Comparison of ENCODE assay signal across 25 cellular contexts in genomic region chr12:38890102-38890501, GRCh38. TPM values are rescaled to one million over a fixed set of nuclear protein-coding genes. Genes with fewer than 3 reads are reported as not detected.
DNase-seq lines count a peak whose midpoint lies in the region; ATAC-seq, FAIRE-seq and TF ChIP-seq lines count a peak whose summit lies in the region.
"Had no signal": no experiment of that assay in that cellular context is flagged by ENCODE, and none has a peak within 500 bp of the region (broad histone marks: within the 10 kb centered on the region; RNA-seq: fewer than 3 reads in every experiment).

No MANE protein-coding gene starts in this region.

- H3K9me3 ChIP-seq in K562 (replicated peaks; ENCODE audit: control insufficient read depth, insufficient read depth, low read depth, low read length), result no peaks in the 10 kb centered on the region
- H3K9me3 ChIP-seq in stomach, result no peaks in the 10 kb centered on the region

- no peak overlapping the region for H3K4me3 ChIP-seq in K562
- no peak overlapping the region for H3K4me3 ChIP-seq in stomach
- H3K4me3 ChIP-seq: lung had no signal

- TF ChIP-seq EP300 in K562 (IDR thresholded peaks at IDR 0.05; ENCODE audit: low read length) (no peak), stomach (IDR thresholded peaks at IDR 0.05) (no peak)

- no peaks in the 10 kb centered on the region for H3K36me3 ChIP-seq in K562 (ENCODE audit: control insufficient read depth, insufficient read depth, low read length)
- no peaks in the 10 kb centered on the region for H3K36me3 ChIP-seq in stomach

- in situ Hi-C loops in K562 (cut with MboI), result loop anchor here (10.0 kb wide), 1 partner anchor 675 kb away; no protein-coding TSS in a partner anchor

- H2AFZ ChIP-seq in K562 (ENCODE audit: low read depth, low read length), result no peak overlapping the region

- intact Hi-C loops in K562 (cut with micrococcal nuclease) (no loop called here), left colon (cut with DNase I, micrococcal nuclease) (no loop called here), stomach (cut with DNase I; ENCODE audit: low total_unique reads) (no loop called here)

- no peak overlapping the region for H3K4me2 ChIP-seq in K562 (ENCODE audit: insufficient read depth, low read length)

- H3K9ac ChIP-seq in K562 (ENCODE audit: insufficient read depth in 1 of 2, low read depth in 2 of 2, low read length in 2 of 2), result no peak overlapping the region

- no peak for TF ChIP-seq RAD21 in K562 (CRISPR knock-in tag; conservative IDR thresholded peaks at IDR 0.05 in 1 of 2, IDR thresholded peaks at IDR 0.05 in 1 of 2)

- H3K4me1 ChIP-seq in K562 (replicated peaks in 1 of 2; ENCODE audit: control insufficient read depth in 2 of 2, insufficient read depth in 2 of 2, low read length in 2 of 2) (peaks cover 0 to 2% of the 10 kb centered on the region in 2 experiments; a peak in 2 of 5 replicates), stomach (peaks cover 0 to 44% (median 12%) of the 10 kb centered on the region in 4 donors)

- no peaks in the 10 kb centered on the region for H3K79me2 ChIP-seq in K562 (ENCODE audit: control insufficient read depth, insufficient read depth, low read length)

- FAIRE-seq in K562 (lab: Jason Lieb, UNC), result no peak
- FAIRE-seq in H54 (lab: Jason Lieb, UNC), result no peak
- FAIRE-seq: GM18507, islet of Langerhans, TTC549 had no signal

- CTCF ChIA-PET in HEK293T (lab: Yijun Ruan, JAX) (interaction anchor here (1.2 kb wide), 1 partner anchor 16 kb away, joined by 3 read pairs; no protein-coding TSS in a partner anchor), K562 (lab: Yijun Ruan, JAX; ENCODE audit: low intra/inter-chr PET ratio) (no interaction called here)

- H3K27me3 ChIP-seq in K562 (ENCODE audit: control insufficient read depth in 2 of 2, insufficient read depth in 2 of 2, low read length in 2 of 2) (no peaks in the 10 kb centered on the region), stomach (no peaks in the 10 kb centered on the region)

- ATAC-seq in K562, result no peak
- ATAC-seq in left colon, result peak; percentile 39

- DNase-seq in HEK293T (ENCODE audit: extremely low spot score) (peak; percentile 37), NOMO-1 treated with DMSO at 0.1 percent for 48 hours (lab: John Stamatoyannopoulos, UW; ENCODE audit: unreplicated experiment) (peak; percentile 89), K562 (ENCODE audit: extremely low read depth in 1 of 4, low spot score in 3 of 4) (no peak), left colon (no peak), stomach (no peak), NCI-H1694 treated with DMSO at 0.1 percent for 48 hours (lab: John Stamatoyannopoulos, UW) (no peak), H54 (ENCODE audit: insufficient read length, low spot score) (no peak)
- no peak for DNase-seq in stimulated activated CD4-positive, alpha-beta T cell treated with anti-CD3 and anti-CD28 coated beads, Interleukin-4, amount 100 ng/mL, for 4 hours
- DNase-seq: activated CD4-positive, alpha-beta T cell treated with anti-CD3 and anti-CD28 coated beads, Interleukin-2, amount 50 U/mL, for 1 hour; amniotic stem cell; central memory CD4-positive, alpha-beta T cell; DND-41; effector CD4-positive, alpha-beta T cell; hippocampal formation; NCI-H187; occipital lobe; retina; RPMI8226; stimulated activated CD4-positive, alpha-beta T cell treated with anti-CD3 and anti-CD28 coated beads, Interleukin-12 subunit alpha, Interleukin-12 subunit beta, amount 100 ng/mL, for 4 hours had no signal

- POLR2A ChIA-PET in HEK293T (lab: Yijun Ruan, JAX) (interaction anchor here (1.1 to 1.5 kb wide), 2 partner anchors 14 to 16 kb away, joined by 4 to 6 read pairs; no protein-coding TSS in a partner anchor), K562 (lab: Yijun Ruan, JAX) (interaction anchor here (0.8 to 1.1 kb wide), 2 partner anchors 11 to 145 kb away, joined by 3 read pairs; no protein-coding TSS in a partner anchor)

- H4K20me1 ChIP-seq in K562 (replicated peaks; ENCODE audit: control insufficient read depth, insufficient read depth, low read length), result no peaks in the 10 kb centered on the region

- TF ChIP-seq POLR2A in K562 (conservative IDR thresholded peaks at IDR 0.05), result no peak
- no peak for TF ChIP-seq POLR2A in stomach (IDR thresholded peaks at IDR 0.05)
- TF ChIP-seq POLR2A in H54 (IDR thresholded peaks at IDR 0.05; ENCODE audit: low read depth, low read length), result no peak

- BruUV-seq in K562 (replicated peaks; lab: Mats Ljungman, UMichigan), result no TSS peak

- TF ChIP-seq CTCF in K562 (IDR thresholded peaks at IDR 0.05 in 2 of 3, conservative IDR thresholded peaks at IDR 0.05 in 1 of 3; ENCODE audit: insufficient read depth in 2 of 3, low read depth in 1 of 3, low read length in 3 of 3), result no peak
- no peak for TF ChIP-seq CTCF in stomach (IDR thresholded peaks at IDR 0.05)

- H3K9me1 ChIP-seq in K562 (ENCODE audit: control insufficient read depth, insufficient read depth, low read length), result no peaks in the 10 kb centered on the region

- H3K27ac ChIP-seq in K562 (ENCODE audit: extremely low read depth, low read depth, low read length) (no peak overlapping the region), stomach (no peak overlapping the region)

TF ChIP-seq in HEK293T, 16 proteins besides CTCF, POLR2A, EP300 and RAD21:
- TF ChIP-seq BHLHE40 (IDR thresholded peaks at IDR 0.05; ENCODE audit: borderline replicate concordance), result no peak
- peak; percentile 77 for TF ChIP-seq ZNF384 (IDR thresholded peaks at IDR 0.05)
- TF ChIP-seq ELF4 (IDR thresholded peaks at IDR 0.05), result peak; percentile 19; the same call in 1 of the 2 replicates
- peak; percentile 92 for TF ChIP-seq PKNOX1 (IDR thresholded peaks at IDR 0.05)
- no peak for TF ChIP-seq L3MBTL2 (conservative IDR thresholded peaks at IDR 0.05)
- peak; percentile 51; the same call in 1 of the 2 replicates for TF ChIP-seq FOXA1 (IDR thresholded peaks at IDR 0.05)
- peak; percentile 57; the same call in 1 of the 2 replicates for TF ChIP-seq CTBP1 (IDR thresholded peaks at IDR 0.05; ENCODE audit: borderline replicate concordance)

TF ChIP-seq in K562, 482 proteins besides CTCF, POLR2A, EP300 and RAD21 (continues in another document):
- TF ChIP-seq SPI1 (IDR thresholded peaks at IDR 0.05; ENCODE audit: borderline replicate concordance, low read depth, low read length), result no peak
- TF ChIP-seq ARHGAP35 (IDR thresholded peaks at IDR 0.05; ENCODE audit: partially characterized antibody), result no peak
- no peak for TF ChIP-seq ZC3H4 (CRISPR knock-in tag; IDR thresholded peaks at IDR 0.05; ENCODE audit: borderline replicate concordance)
- no peak for TF ChIP-seq ZNF3 (CRISPR knock-in tag; IDR thresholded peaks at IDR 0.05)
- no peak for TF ChIP-seq MEF2D (tag; conservative IDR thresholded peaks at IDR 0.05; ENCODE audit: low read depth)
- no peak for TF ChIP-seq ERF (CRISPR knock-in tag; IDR thresholded peaks at IDR 0.05)
- TF ChIP-seq ZSCAN32 (CRISPR knock-in tag; IDR thresholded peaks at IDR 0.05), result no peak
- no peak for TF ChIP-seq MAFG (tag; conservative IDR thresholded peaks at IDR 0.05)
- TF ChIP-seq ZNF584 (CRISPR knock-in tag; IDR thresholded peaks at IDR 0.05; ENCODE audit: low read depth), result no peak
- TF ChIP-seq FOXA1 (IDR thresholded peaks at IDR 0.05; ENCODE audit: borderline replicate concordance), result 0 out of 2 replicates have a peak, but pooled peaks have one; percentile 18
- no peak for TF ChIP-seq NR2C1 (IDR thresholded peaks at IDR 0.05)
- TF ChIP-seq NR2C1 (tag; IDR thresholded peaks at IDR 0.05), result no peak
- peak in 1 of 2 experiments; percentile 39; a peak in 1 of 4 replicates for TF ChIP-seq FOXK2 (conservative IDR thresholded peaks at IDR 0.05 in 1 of 2, IDR thresholded peaks at IDR 0.05 in 1 of 2; ENCODE audit: low read depth in 2 of 2)
- TF ChIP-seq JUN (IDR thresholded peaks at IDR 0.05; ENCODE audit: borderline replicate concordance, low read depth, low read length), result no peak
- no peak for TF ChIP-seq JUN (CRISPR knock-in tag; IDR thresholded peaks at IDR 0.05; ENCODE audit: borderline replicate concordance)
- TF ChIP-seq TEAD1 (CRISPR knock-in tag; IDR thresholded peaks at IDR 0.05), result no peak
- TF ChIP-seq RFX5 (IDR thresholded peaks at IDR 0.05; ENCODE audit: low read depth, low read length), result no peak
- peak; percentile 35; the same call in 1 of the 2 replicates for TF ChIP-seq ARID1B (IDR thresholded peaks at IDR 0.05)
- TF ChIP-seq CGGBP1 (CRISPR knock-in tag; IDR thresholded peaks at IDR 0.05), result no peak

RNA-seq across cellular contexts. Expression of gene CPNE8, which starts 15.3 kb away (rescaled TPM):
- 2.3 and 10.3 TPM in 2 replicates for total RNA-seq in K562 (2011; cell fraction: chromatin; rRNA removed; ENCODE audit: low replicate concordance)
- total RNA-seq in K562 (2011; cell fraction: nucleolus; rRNA removed), result 1.8 and 2.6 TPM in 2 replicates
- total RNA-seq in K562 (2011; cell fraction: nucleoplasm; rRNA removed), result 3.0 and 4.3 TPM in 2 replicates
- 3.8 TPM in 2 replicates for total RNA-seq in K562 (2014; rRNA removed)
- 4.7 and 5.3 TPM in 2 replicates for total RNA-seq in K562 (2014; rRNA removed; fragmentation: Illumina TruSeq; extraction: Trizol)
- 5.5 and 5.9 TPM in 2 replicates for total RNA-seq in K562 (2015; rRNA removed; fragmentation: Illumina TruSeq; extraction: Trizol)
- 3.4 and 3.5 TPM in 2 replicates for total RNA-seq in K562 (2021)
- polyA plus RNA-seq in K562 (2011; rRNA removed), result 3.2 and 5.6 TPM in 2 replicates
- 0.91 and 1.6 TPM in 2 replicates for polyA plus RNA-seq in K562 (2011; cell fraction: cytosol; rRNA removed)
- polyA plus RNA-seq in K562 (2011; cell fraction: nucleus; rRNA removed), result 3.7 and 6.4 TPM in 2 replicates
- 2.1 and 3.3 TPM in 2 replicates for polyA plus RNA-seq in K562 (2012)
- 2.8 and 3.5 TPM in 2 replicates for polyA plus RNA-seq in K562 (2014; fragmentation: Illumina TruSeq; extraction: Trizol)
- 1 to 10 TPM; 4.2 to 7.0 TPM for polyA plus RNA-seq in K562 (2014; fragmentation: Nextera tagmentation; extraction: Ambion mirVana)
- polyA plus RNA-seq in K562 (2014; rRNA removed), result 2.4 and 2.5 TPM in 2 replicates
- polyA minus RNA-seq in K562 (2011; rRNA and poly(A)+ RNA removed), result 9.1 and 9.6 TPM in 2 replicates
- polyA minus RNA-seq in K562 (2011; cell fraction: cytosol; rRNA and poly(A)+ RNA removed), result 3.2 TPM in 2 replicates
- 8.2 and 13.3 TPM in 2 replicates for polyA minus RNA-seq in K562 (2011; cell fraction: nucleus; rRNA and poly(A)+ RNA removed)
- 10 to 100 TPM; 30.6 to 32.4 TPM for total RNA-seq in left colon
- 10 to 100 TPM in 3 of 5 donors, 1 to 10 TPM in 2; 2.3 to 36.5 (median 14.7) TPM for total RNA-seq in stomach
- 1 to 10 TPM; 3.4 to 4.9 (median 3.8) TPM for polyA plus RNA-seq in stomach
- total RNA-seq: LHCN-M2, myocyte had no signal

Comparison
In these comparisons a context has a peak if more than half of its experiments do, and no peak if none do; other contexts are left out.
1. DNase-seq: peak in HEK293T (single experiment) and NOMO-1 treated with DMSO at 0.1 percent for 48 hours (single experiment); none in K562 (0 of 4), left colon (0 of 2), stomach (single experiment), stimulated activated CD4-positive, alpha-beta T cell treated with anti-CD3 and anti-CD28 coated beads, Interleukin-4, amount 100 ng/mL, for 4 hours (0 of 2), NCI-H1694 treated with DMSO at 0.1 percent for 48 hours (single experiment) and H54 (single experiment).